Comparison of ENCODE assay signal across 21 cellular contexts in genomic region chr19:50652722-50653121, GRCh38. TPM values are rescaled to one million over a fixed set of nuclear protein-coding genes. Genes with fewer than 3 reads are reported as not detected.
DNase-seq lines count a peak whose midpoint lies in the region; ATAC-seq, FAIRE-seq and TF ChIP-seq lines count a peak whose summit lies in the region.
"Had no signal": no experiment of that assay in that cellular context is flagged by ENCODE, and none has a peak within 500 bp of the region (broad histone marks: within the 10 kb centered on the region; RNA-seq: fewer than 3 reads in every experiment).

No MANE protein-coding gene starts in this region.

- no peak for TF ChIP-seq EP300 in A549 (IDR thresholded peaks at IDR 0.05)

- peaks cover 11% of the 10 kb centered on the region; the same call in 2 of the 3 replicates for H3K4me1 ChIP-seq in A549
- H3K4me1 ChIP-seq in HEK293 (ENCODE audit: control insufficient read depth, insufficient read depth, low read length) = peaks cover 5% of the 10 kb centered on the region

- POLR2A ChIA-PET in A549 (lab: Yijun Ruan, JAX) = no interaction called here
- POLR2A ChIA-PET in HEK293 (lab: Yijun Ruan, JAX) = no interaction called here

- FAIRE-seq in A549 (lab: Jason Lieb, UNC) = no peak
- FAIRE-seq: G401.6, GM12892 had no signal

- H3K4me3 Mint-ChIP-seq in nephron progenitor cell = peak overlapping the region; percentile 16
- H3K4me3 Mint-ChIP-seq: B cell; CD4-positive, CD25-positive, alpha-beta regulatory T cell; CD8-positive, alpha-beta T cell; H9; HFFc6 had no signal

- CTCF ChIA-PET in A549 (lab: Yijun Ruan, JAX) (no interaction called here), HEK293 (lab: Yijun Ruan, JAX) (no interaction called here)

- H3K27ac ChIP-seq in A549 = no peak overlapping the region
- H3K27ac ChIP-seq in HEK293 (ENCODE audit: extremely low read depth, low read depth, low read length) = no peak overlapping the region
- H3K27ac ChIP-seq: BLaER1, C4-2B, GM23248 had no signal

- 65% methylated on average over 6 of the region's 6 CpGs for WGBS in A549 (ENCODE audit: missing lambda C conversion rate)

- H3K4me3 ChIP-seq in A549 (no peak overlapping the region), HEK293 (ENCODE audit: low read depth, low read length) (no peak overlapping the region)
- H3K4me3 ChIP-seq: BLaER1, GM23248 had no signal

- ATAC-seq in A549 = no peak
- ATAC-seq: CD8-positive, alpha-beta T cell; HCT116 had no signal

- DNase-seq in A549 (ENCODE audit: low read depth in 1 of 2, low spot score in 1 of 2) = no peak
- no peak for DNase-seq in nephron progenitor cell
- no peak for DNase-seq in stimulated activated CD4-positive, alpha-beta T cell treated with anti-CD3 and anti-CD28 coated beads, Interleukin-4, amount 100 ng/mL, for 24 hours
- DNase-seq in hepatic stellate cell (ENCODE audit: low spot score) = no peak
- DNase-seq in stimulated activated CD8-positive, alpha-beta memory T cell treated with anti-CD3 and anti-CD28 coated beads, Interleukin-4, amount 100 ng/mL, for 48 hours = no peak
- DNase-seq: Caco-2; CD4-positive, CD25-positive, alpha-beta regulatory T cell; CD8-positive, alpha-beta T cell; DMS153; DND-41; GM23248; H9; HFFc6 had no signal

- TF ChIP-seq CTCF in A549 (IDR thresholded peaks at IDR 0.05) (no peak), HEK293 (tag by site-specific recombination; IDR thresholded peaks at IDR 0.05) (no peak), nephron progenitor cell (IDR thresholded peaks at IDR 0.05) (no peak)

- peaks cover 9% of the 10 kb centered on the region for H3K9me3 Mint-ChIP-seq in nephron progenitor cell
- H3K9me3 Mint-ChIP-seq: HFFc6 had no signal

- no peak for TF ChIP-seq POLR2A in A549 (IDR thresholded peaks at IDR 0.05; ENCODE audit: low read length)

- no peaks in the 10 kb centered on the region for H3K36me3 Mint-ChIP-seq in nephron progenitor cell (ENCODE audit: low read depth)
- H3K36me3 Mint-ChIP-seq: CD4-positive, CD25-positive, alpha-beta regulatory T cell; CD8-positive, alpha-beta T cell had no signal

- H3K36me3 ChIP-seq in HEK293 (ENCODE audit: control insufficient read depth in 2 of 2, insufficient read depth in 1 of 2, low read length in 2 of 2) = no peaks in the 10 kb centered on the region
- H3K36me3 ChIP-seq: BLaER1 had no signal

- peaks cover 39% of the 10 kb centered on the region for H3K4me1 Mint-ChIP-seq in nephron progenitor cell

- H3K9me3 ChIP-seq in A549 (peaks cover 7% of the 10 kb centered on the region; the same call in 2 of the 3 replicates), HEK293 (ENCODE audit: control insufficient read depth, insufficient read depth, low read depth, low read length) (no peaks in the 10 kb centered on the region)

- no peak overlapping the region for H3K4me2 ChIP-seq in A549
- H3K4me2 ChIP-seq: BLaER1 had no signal

- no peak overlapping the region for H3K27ac Mint-ChIP-seq in nephron progenitor cell
- H3K27ac Mint-ChIP-seq: B cell; CD4-positive, CD25-positive, alpha-beta regulatory T cell; CD8-positive, alpha-beta T cell; HFFc6 had no signal

- no peak for TF ChIP-seq RAD21 in A549 (conservative IDR thresholded peaks at IDR 0.05 in 1 of 2, IDR thresholded peaks at IDR 0.05 in 1 of 2)

- peaks cover 53% of the 10 kb centered on the region for H3K27me3 Mint-ChIP-seq in nephron progenitor cell (ENCODE audit: low read depth, poor library complexity)

TF ChIP-seq in A549, 52 proteins besides CTCF, POLR2A, EP300 and RAD21:
- no peak for TF ChIP-seq FOSB (CRISPR knock-in tag; IDR thresholded peaks at IDR 0.05)
- peak; percentile 82 for TF ChIP-seq ZFP36 (IDR thresholded peaks at IDR 0.05; ENCODE audit: borderline replicate concordance, partially characterized antibody)

TF ChIP-seq in HEK293, 187 proteins besides CTCF, POLR2A, EP300 and RAD21:
- TF ChIP-seq ZEB2 (tag by site-specific recombination; IDR thresholded peaks at IDR 0.05) = no peak
- peak; percentile 97 for TF ChIP-seq ZNF768 (tag by site-specific recombination; IDR thresholded peaks at IDR 0.05)

RNA-seq across cellular contexts. Expression of gene C19orf81, which starts 3.5 kb away (rescaled TPM):
- polyA plus RNA-seq in A549 (2011; rRNA removed) (1.8 and 2.1 TPM in 2 replicates), A549 (2017; fragmentation: RNase III; extraction: RNeasy Plus Mini Kit Qiagen cat#74134 plus additional on column Dnase treatment) (7.9 to 9.5 TPM (median 8.2 TPM) in 3 replicates)
- polyA plus RNA-seq in A549 (2012; cell fraction: cytosol; rRNA removed) = 5.7 and 5.8 TPM in 2 replicates
- 5.8 and 5.9 TPM in 2 replicates for polyA plus RNA-seq in A549 (2012; cell fraction: nucleus; rRNA removed)
- polyA minus RNA-seq in A549 (2011; rRNA and poly(A)+ RNA removed) = not detected in 2 replicates
- polyA plus RNA-seq: AG04450; CD4-positive, CD25-positive, alpha-beta regulatory T cell had no signal

RNA-seq across cellular contexts. Expression of gene SYT3, which starts 13.0 kb away (rescaled TPM):
- polyA plus RNA-seq in A549 (2011; rRNA removed) (0.25 and 0.29 TPM in 2 replicates), A549 (2017; fragmentation: RNase III; extraction: RNeasy Plus Mini Kit Qiagen cat#74134 plus additional on column Dnase treatment) (0.45 to 1.2 TPM (median 1.1 TPM) in 3 replicates)
- 0.24 and 0.30 TPM in 2 replicates for polyA plus RNA-seq in A549 (2012; cell fraction: cytosol; rRNA removed)
- 0.44 and 0.54 TPM in 2 replicates for polyA plus RNA-seq in A549 (2012; cell fraction: nucleus; rRNA removed)
- 0.44 TPM in 1 of 2 replicates, not detected in the other for polyA minus RNA-seq in A549 (2011; rRNA and poly(A)+ RNA removed)
- polyA plus RNA-seq: CD4-positive, CD25-positive, alpha-beta regulatory T cell; GM23248 had no signal
